Comparison of ENCODE assay signal across 1 cellular context in the genomic region with DNA sequence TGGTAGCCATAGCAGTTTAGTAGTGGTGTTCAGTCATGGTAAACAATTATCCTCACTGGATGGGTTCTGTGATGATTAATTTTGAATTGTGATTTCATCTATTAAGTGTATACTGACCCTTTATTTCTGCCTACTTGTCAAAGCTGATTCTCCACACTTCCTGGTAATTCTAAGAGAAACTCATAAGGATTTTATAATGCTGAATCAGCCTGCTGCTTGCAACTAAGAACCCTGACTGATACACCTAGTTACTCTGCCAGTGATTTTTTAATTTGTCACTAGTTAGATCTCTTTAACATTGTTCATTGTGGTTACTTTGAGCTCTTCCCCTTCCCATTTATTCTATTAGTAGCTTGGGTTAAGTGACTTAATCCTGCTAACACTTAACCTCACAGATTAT.
TF ChIP-seq lines count a peak whose summit lies in the region.

No MANE protein-coding gene starts in this region.

TF ChIP-seq in GM12878, 131 proteins besides CTCF, POLR2A, EP300 and RAD21:
- no peak for TF ChIP-seq NR2F1 (conservative IDR thresholded peaks at IDR 0.05)
- TF ChIP-seq FOS (IDR thresholded peaks at IDR 0.05; ENCODE audit: borderline replicate concordance, extremely low read depth, insufficient read length): no peak
- TF ChIP-seq, protein P1, sequence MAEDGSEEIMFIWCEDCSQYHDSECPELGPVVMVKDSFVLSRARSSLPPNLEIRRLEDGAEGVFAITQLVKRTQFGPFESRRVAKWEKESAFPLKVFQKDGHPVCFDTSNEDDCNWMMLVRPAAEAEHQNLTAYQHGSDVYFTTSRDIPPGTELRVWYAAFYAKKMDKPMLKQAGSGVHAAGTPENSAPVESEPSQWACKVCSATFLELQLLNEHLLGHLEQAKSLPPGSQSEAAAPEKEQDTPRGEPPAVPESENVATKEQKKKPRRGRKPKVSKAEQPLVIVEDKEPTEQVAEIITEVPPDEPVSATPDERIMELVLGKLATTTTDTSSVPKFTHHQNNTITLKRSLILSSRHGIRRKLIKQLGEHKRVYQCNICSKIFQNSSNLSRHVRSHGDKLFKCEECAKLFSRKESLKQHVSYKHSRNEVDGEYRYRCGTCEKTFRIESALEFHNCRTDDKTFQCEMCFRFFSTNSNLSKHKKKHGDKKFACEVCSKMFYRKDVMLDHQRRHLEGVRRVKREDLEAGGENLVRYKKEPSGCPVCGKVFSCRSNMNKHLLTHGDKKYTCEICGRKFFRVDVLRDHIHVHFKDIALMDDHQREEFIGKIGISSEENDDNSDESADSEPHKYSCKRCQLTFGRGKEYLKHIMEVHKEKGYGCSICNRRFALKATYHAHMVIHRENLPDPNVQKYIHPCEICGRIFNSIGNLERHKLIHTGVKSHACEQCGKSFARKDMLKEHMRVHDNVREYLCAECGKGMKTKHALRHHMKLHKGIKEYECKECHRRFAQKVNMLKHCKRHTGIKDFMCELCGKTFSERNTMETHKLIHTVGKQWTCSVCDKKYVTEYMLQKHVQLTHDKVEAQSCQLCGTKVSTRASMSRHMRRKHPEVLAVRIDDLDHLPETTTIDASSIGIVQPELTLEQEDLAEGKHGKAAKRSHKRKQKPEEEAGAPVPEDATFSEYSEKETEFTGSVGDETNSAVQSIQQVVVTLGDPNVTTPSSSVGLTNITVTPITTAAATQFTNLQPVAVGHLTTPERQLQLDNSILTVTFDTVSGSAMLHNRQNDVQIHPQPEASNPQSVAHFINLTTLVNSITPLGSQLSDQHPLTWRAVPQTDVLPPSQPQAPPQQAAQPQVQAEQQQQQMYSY (CRISPR knock-in tag; IDR thresholded peaks at IDR 0.05): no peak
- TF ChIP-seq, protein P2, sequence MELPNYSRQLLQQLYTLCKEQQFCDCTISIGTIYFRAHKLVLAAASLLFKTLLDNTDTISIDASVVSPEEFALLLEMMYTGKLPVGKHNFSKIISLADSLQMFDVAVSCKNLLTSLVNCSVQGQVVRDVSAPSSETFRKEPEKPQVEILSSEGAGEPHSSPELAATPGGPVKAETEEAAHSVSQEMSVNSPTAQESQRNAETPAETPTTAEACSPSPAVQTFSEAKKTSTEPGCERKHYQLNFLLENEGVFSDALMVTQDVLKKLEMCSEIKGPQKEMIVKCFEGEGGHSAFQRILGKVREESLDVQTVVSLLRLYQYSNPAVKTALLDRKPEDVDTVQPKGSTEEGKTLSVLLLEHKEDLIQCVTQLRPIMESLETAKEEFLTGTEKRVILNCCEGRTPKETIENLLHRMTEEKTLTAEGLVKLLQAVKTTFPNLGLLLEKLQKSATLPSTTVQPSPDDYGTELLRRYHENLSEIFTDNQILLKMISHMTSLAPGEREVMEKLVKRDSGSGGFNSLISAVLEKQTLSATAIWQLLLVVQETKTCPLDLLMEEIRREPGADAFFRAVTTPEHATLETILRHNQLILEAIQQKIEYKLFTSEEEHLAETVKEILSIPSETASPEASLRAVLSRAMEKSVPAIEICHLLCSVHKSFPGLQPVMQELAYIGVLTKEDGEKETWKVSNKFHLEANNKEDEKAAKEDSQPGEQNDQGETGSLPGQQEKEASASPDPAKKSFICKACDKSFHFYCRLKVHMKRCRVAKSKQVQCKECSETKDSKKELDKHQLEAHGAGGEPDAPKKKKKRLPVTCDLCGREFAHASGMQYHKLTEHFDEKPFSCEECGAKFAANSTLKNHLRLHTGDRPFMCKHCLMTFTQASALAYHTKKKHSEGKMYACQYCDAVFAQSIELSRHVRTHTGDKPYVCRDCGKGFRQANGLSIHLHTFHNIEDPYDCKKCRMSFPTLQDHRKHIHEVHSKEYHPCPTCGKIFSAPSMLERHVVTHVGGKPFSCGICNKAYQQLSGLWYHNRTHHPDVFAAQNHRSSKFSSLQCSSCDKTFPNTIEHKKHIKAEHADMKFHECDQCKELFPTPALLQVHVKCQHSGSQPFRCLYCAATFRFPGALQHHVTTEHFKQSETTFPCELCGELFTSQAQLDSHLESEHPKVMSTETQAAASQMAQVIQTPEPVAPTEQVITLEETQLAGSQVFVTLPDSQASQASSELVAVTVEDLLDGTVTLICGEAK (IDR thresholded peaks at IDR 0.05; ENCODE audit: borderline replicate concordance): no peak
- no peak for TF ChIP-seq KAT2A (conservative IDR thresholded peaks at IDR 0.05; ENCODE audit: control insufficient read depth, low read depth, low read length)
- TF ChIP-seq NR2C1 (IDR thresholded peaks at IDR 0.05): no peak
- TF ChIP-seq, protein P3, sequence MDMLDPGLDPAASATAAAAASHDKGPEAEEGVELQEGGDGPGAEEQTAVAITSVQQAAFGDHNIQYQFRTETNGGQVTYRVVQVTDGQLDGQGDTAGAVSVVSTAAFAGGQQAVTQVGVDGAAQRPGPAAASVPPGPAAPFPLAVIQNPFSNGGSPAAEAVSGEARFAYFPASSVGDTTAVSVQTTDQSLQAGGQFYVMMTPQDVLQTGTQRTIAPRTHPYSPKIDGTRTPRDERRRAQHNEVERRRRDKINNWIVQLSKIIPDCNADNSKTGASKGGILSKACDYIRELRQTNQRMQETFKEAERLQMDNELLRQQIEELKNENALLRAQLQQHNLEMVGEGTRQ (IDR thresholded peaks at IDR 0.05; ENCODE audit: borderline replicate concordance, low read depth, low read length): no peak
- no peak for TF ChIP-seq ZNF207 (IDR thresholded peaks at IDR 0.05; ENCODE audit: borderline replicate concordance)
- TF ChIP-seq POLR2AphosphoS2 (IDR thresholded peaks at IDR 0.05; ENCODE audit: low read depth, low read length): no peak
- TF ChIP-seq, protein P4, sequence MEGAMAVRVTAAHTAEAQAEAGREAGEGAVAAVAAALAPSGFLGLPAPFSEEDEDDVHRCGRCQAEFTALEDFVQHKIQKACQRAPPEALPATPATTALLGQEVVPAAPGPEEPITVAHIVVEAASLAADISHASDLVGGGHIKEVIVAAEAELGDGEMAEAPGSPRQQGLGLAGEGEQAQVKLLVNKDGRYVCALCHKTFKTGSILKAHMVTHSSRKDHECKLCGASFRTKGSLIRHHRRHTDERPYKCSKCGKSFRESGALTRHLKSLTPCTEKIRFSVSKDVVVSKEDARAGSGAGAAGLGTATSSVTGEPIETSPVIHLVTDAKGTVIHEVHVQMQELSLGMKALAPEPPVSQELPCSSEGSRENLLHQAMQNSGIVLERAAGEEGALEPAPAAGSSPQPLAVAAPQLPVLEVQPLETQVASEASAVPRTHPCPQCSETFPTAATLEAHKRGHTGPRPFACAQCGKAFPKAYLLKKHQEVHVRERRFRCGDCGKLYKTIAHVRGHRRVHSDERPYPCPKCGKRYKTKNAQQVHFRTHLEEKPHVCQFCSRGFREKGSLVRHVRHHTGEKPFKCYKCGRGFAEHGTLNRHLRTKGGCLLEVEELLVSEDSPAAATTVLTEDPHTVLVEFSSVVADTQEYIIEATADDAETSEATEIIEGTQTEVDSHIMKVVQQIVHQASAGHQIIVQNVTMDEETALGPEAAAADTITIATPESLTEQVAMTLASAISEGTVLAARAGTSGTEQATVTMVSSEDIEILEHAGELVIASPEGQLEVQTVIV (IDR thresholded peaks at IDR 0.05; ENCODE audit: borderline replicate concordance, partially characterized antibody): no peak
- TF ChIP-seq SP1 (IDR thresholded peaks at IDR 0.05; ENCODE audit: low read depth, low read length): no peak
- TF ChIP-seq TCF12 (IDR thresholded peaks at IDR 0.05; ENCODE audit: low read depth, low read length): no peak
- TF ChIP-seq, protein P5, sequence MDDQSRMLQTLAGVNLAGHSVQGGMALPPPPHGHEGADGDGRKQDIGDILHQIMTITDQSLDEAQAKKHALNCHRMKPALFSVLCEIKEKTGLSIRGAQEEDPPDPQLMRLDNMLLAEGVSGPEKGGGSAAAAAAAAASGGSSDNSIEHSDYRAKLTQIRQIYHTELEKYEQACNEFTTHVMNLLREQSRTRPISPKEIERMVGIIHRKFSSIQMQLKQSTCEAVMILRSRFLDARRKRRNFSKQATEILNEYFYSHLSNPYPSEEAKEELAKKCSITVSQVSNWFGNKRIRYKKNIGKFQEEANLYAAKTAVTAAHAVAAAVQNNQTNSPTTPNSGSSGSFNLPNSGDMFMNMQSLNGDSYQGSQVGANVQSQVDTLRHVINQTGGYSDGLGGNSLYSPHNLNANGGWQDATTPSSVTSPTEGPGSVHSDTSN (IDR thresholded peaks at IDR 0.05; ENCODE audit: insufficient replicate concordance, low read depth, low read length): no peak
- TF ChIP-seq SRF (IDR thresholded peaks at IDR 0.05; ENCODE audit: low read depth in 2 of 2, low read length in 2 of 2): no peak
